8 cellular contexts compared by ENCODE assay signal in genomic region chr15:42919794-42920280, GRCh38. TPM values are rescaled to one million over a fixed set of nuclear protein-coding genes. Genes with fewer than 3 reads are reported as not detected.
DNase-seq lines count a peak whose midpoint lies in the region.

No MANE protein-coding gene starts in this region.

- DNase-seq in ELF-1 (ENCODE audit: low read depth, low spot score), result peak; percentile 44
- DNase-seq in HuH-7.5 (ENCODE audit: low spot score), result peak; percentile 15
- peak; percentile 7 for DNase-seq in T1000 (lab: John Stamatoyannopoulos, UW)
- peak; percentile 33 to 56 for DNase-seq in lung microvascular endothelial cell (ENCODE audit: low read depth in 2 of 2)
- peak in 24 of 49 donors; percentile 12 to 63 (median 36) for DNase-seq in substantia nigra (lab: John Stamatoyannopoulos, UW)
- DNase-seq in effector CD8-positive, alpha-beta T cell (lab: John Stamatoyannopoulos, UW), result no peak
- no peak for DNase-seq in DMS153 (lab: John Stamatoyannopoulos, UW)

- H3K9ac ChIP-seq in duodenal mucosa (ENCODE audit: low read depth in 1 of 2, low read length in 2 of 2), result peak overlapping the region; percentile 55 to 68

- no peaks in the 10 kb centered on the region for H3K27me3 ChIP-seq in duodenal mucosa (ENCODE audit: control insufficient read depth in 1 of 2, insufficient read depth in 2 of 2, low read length in 2 of 2)

- no peaks in the 10 kb centered on the region for H3K9me3 ChIP-seq in duodenal mucosa (ENCODE audit: control insufficient read depth in 1 of 2, low read length in 2 of 2)

- peaks cover 9% of the 10 kb centered on the region in 2 donors for H3K4me1 ChIP-seq in duodenal mucosa (ENCODE audit: control insufficient read depth in 1 of 2, insufficient read depth in 2 of 2, low read length in 2 of 2)

- H3K27ac ChIP-seq in duodenal mucosa (ENCODE audit: low read depth, low read length), result peak overlapping the region; percentile 3
- peak overlapping the region; percentile 77 for H3K27ac ChIP-seq in substantia nigra (ENCODE audit: low read depth, low read length, poor library complexity, severe bottlenecking)

- peak overlapping the region; percentile 78 to 84 for H3K4me3 ChIP-seq in duodenal mucosa (ENCODE audit: low read depth in 1 of 2, low read length in 2 of 2)

- H3K36me3 ChIP-seq in duodenal mucosa (ENCODE audit: control insufficient read depth in 1 of 2, insufficient read depth in 2 of 2, low read length in 2 of 2), result no peaks in the 10 kb centered on the region

RNA-seq across cellular contexts. Expression of gene TTBK2, which starts 0.7 kb away (rescaled TPM):
- 7.2 and 9.9 TPM in 2 replicates for total RNA-seq in lung microvascular endothelial cell

Comparison
In these comparisons a context has a peak if more than half of its experiments do, and no peak if none do; other contexts are left out.
1. DNase-seq: peak in ELF-1 (single experiment), HuH-7.5 (single experiment), T1000 (single experiment) and lung microvascular endothelial cell (2 of 2); none in effector CD8-positive, alpha-beta T cell (single experiment) and DMS153 (single experiment).